ENCODE assay signal across 12 cellular contexts in genomic region chr9:91198405-91198804, GRCh38.
DNase-seq lines count a peak whose midpoint lies in the region; ATAC-seq and TF ChIP-seq lines count a peak whose summit lies in the region.
"Had no signal": no experiment of that assay in that cellular context is flagged by ENCODE, and none has a peak within 500 bp of the region (broad histone marks: within the 10 kb centered on the region; RNA-seq: fewer than 3 reads in every experiment).

No MANE protein-coding gene starts in this region.

- 0 out of 2 replicates have a peak overlapping the region, but pooled peaks have one; percentile 13 for H3K9ac ChIP-seq in IMR-90 (ENCODE audit: low read depth, low read length)
- peak overlapping the region in 1 of 2 donors; percentile 33 for H3K9ac ChIP-seq in liver (ENCODE audit: low read depth in 1 of 2, low read length in 2 of 2)

- peak overlapping the region; percentile 63 for H4K91ac ChIP-seq in IMR-90 (ENCODE audit: insufficient read depth, low read depth, low read length)

- peaks cover 10% of the 10 kb centered on the region for H3K9me3 Mint-ChIP-seq in stimulated activated memory B cell treated with anti-CD40 and anti-IgM and Interleukin-4, amounts not matched to agents 10 μg/mL and 1 μg/mL and 100 μg/mL, for 72 hours

- POLR2A ChIA-PET in IMR-90 (lab: Charles Lee; ENCODE audit: unreplicated experiment): no interaction called here

- peak overlapping the region; percentile 74 for H3K18ac ChIP-seq in IMR-90 (ENCODE audit: low read depth, low read length)

- H3K56ac ChIP-seq in IMR-90 (ENCODE audit: extremely low read depth, insufficient read depth, low read length): no peak overlapping the region; the same call in 1 of the 2 replicates

- H3K79me1 ChIP-seq in IMR-90 (ENCODE audit: low read depth in 1 of 2, low read length in 2 of 2): peaks cover 14 to 38% of the 10 kb centered on the region in 2 experiments; a peak in 3 of 4 replicates

- H3K9me3 ChIP-seq in IMR-90 (ENCODE audit: control insufficient read depth, insufficient read depth, low read length) (peaks cover 5% of the 10 kb centered on the region), liver (ENCODE audit: control insufficient read depth in 4 of 4, low read length in 3 of 4) (no peaks in the 10 kb centered on the region), BE2C (no peaks in the 10 kb centered on the region)

- H3K27ac ChIP-seq in IMR-90 (ENCODE audit: insufficient read depth, low read length): peak overlapping the region; percentile 84
- H3K27ac ChIP-seq in liver (ENCODE audit: low read depth in 1 of 2, low read length in 2 of 2): peak overlapping the region; percentile 83 to 99

- no peak for TF ChIP-seq POLR2A in IMR-90 (IDR thresholded peaks at IDR 0.05; ENCODE audit: low read depth, low read length)

- peak overlapping the region; percentile 87 for H2AK5ac ChIP-seq in IMR-90 (ENCODE audit: low read depth, low read length)

- no peak overlapping the region for H3K4me3 Mint-ChIP-seq in stimulated activated memory B cell treated with anti-CD40 and anti-IgM and Interleukin-4, amounts not matched to agents 10 μg/mL and 1 μg/mL and 100 μg/mL, for 72 hours

- TF ChIP-seq CTCF in IMR-90 (conservative IDR thresholded peaks at IDR 0.05; ENCODE audit: low read depth, low read length) (no peak), liver (IDR thresholded peaks at IDR 0.05; ENCODE audit: low read depth, low read length, missing input control) (no peak), BE2C (IDR thresholded peaks at IDR 0.05; ENCODE audit: low read depth, low read length) (no peak), omental fat pad (IDR thresholded peaks at IDR 0.05) (no peak)

- H4K8ac ChIP-seq in IMR-90 (ENCODE audit: low read depth in 2 of 2, low read length in 2 of 2): peak overlapping the region in 1 of 2 experiments; percentile 72; a peak in 2 of 4 replicates

- no peak for DNase-seq in IMR-90
- peak; percentile 31 for DNase-seq in amniotic epithelial cell (ENCODE audit: low read depth)
- no peak for DNase-seq in NOMO-1 (lab: John Stamatoyannopoulos, UW; ENCODE audit: unreplicated experiment in 2 of 2)
- DNase-seq in BE2C: no peak
- DNase-seq in omental fat pad (ENCODE audit: low spot score): no peak
- DNase-seq: anterior cingulate cortex; dermis blood vessel endothelial cell; NCI-H1092; stimulated activated CD4-positive, alpha-beta T cell treated with anti-CD3 and anti-CD28 coated beads, Interleukin-2, amount 100 ng/mL, for 24 hours had no signal

- peak overlapping the region; percentile 87; the same call in 1 of the 2 replicates for H2BK20ac ChIP-seq in IMR-90 (ENCODE audit: low read depth, low read length)

- H3K4me3 ChIP-seq in IMR-90 (ENCODE audit: insufficient read depth, low read depth, low read length) (no peak overlapping the region), liver (ENCODE audit: low read depth in 1 of 3, low read length in 3 of 3) (no peak overlapping the region), BE2C (ENCODE audit: low read depth, low read length) (no peak overlapping the region)

- H3K4ac ChIP-seq in IMR-90 (ENCODE audit: low read depth, low read length): peak overlapping the region; percentile 67; the same call in 1 of the 2 replicates

- peaks cover 14% of the 10 kb centered on the region for H3K36me3 Mint-ChIP-seq in stimulated activated memory B cell treated with anti-CD40 and anti-IgM and Interleukin-4, amounts not matched to agents 10 μg/mL and 1 μg/mL and 100 μg/mL, for 72 hours

- peaks cover 23% of the 10 kb centered on the region for H3K9me1 ChIP-seq in IMR-90 (ENCODE audit: insufficient read depth, low read length)

- peak overlapping the region; percentile 91 for H2BK15ac ChIP-seq in IMR-90 (ENCODE audit: low read depth, low read length)

- H3K4me1 Mint-ChIP-seq in stimulated activated memory B cell treated with anti-CD40 and anti-IgM and Interleukin-4, amounts not matched to agents 10 μg/mL and 1 μg/mL and 100 μg/mL, for 72 hours: peaks cover 59% of the 10 kb centered on the region

- H4K20me1 ChIP-seq in IMR-90 (ENCODE audit: insufficient read depth, low read length): no peaks in the 10 kb centered on the region

- H2BK5ac ChIP-seq in IMR-90 (ENCODE audit: low read depth, low read length, poor library complexity, severe bottlenecking): peak overlapping the region; percentile 88

- H3K27ac Mint-ChIP-seq in stimulated activated memory B cell treated with anti-CD40 and anti-IgM and Interleukin-4, amounts not matched to agents 10 μg/mL and 1 μg/mL and 100 μg/mL, for 72 hours: peak overlapping the region; percentile 72

- no peak for ATAC-seq in IMR-90 (ENCODE audit: low read depth)
- ATAC-seq in stimulated activated memory B cell treated with anti-CD40 and anti-IgM and Interleukin-4, amounts not matched to agents 10 μg/mL and 1 μg/mL and 100 μg/mL, for 72 hours: no peak
- no peak for ATAC-seq in HG03520 (IDR thresholded peaks at IDR 0.05; ENCODE audit: unreplicated experiment)
- ATAC-seq in omental fat pad (ENCODE audit: low FRiP score): no peak

- H3K4me1 ChIP-seq in IMR-90 (ENCODE audit: control insufficient read depth, insufficient read depth, low read length): peaks cover 30% of the 10 kb centered on the region
- peaks cover 8 to 42% (median 17%) of the 10 kb centered on the region in 4 donors for H3K4me1 ChIP-seq in liver (ENCODE audit: control insufficient read depth in 4 of 4, insufficient read depth in 4 of 4, low read length in 3 of 4)
- H3K4me1 ChIP-seq in BE2C: peaks cover 6% of the 10 kb centered on the region; the same call in 1 of the 2 replicates

- no peak overlapping the region for H2AFZ ChIP-seq in IMR-90 (replicated peaks; ENCODE audit: low read length, poor library complexity)

- peak overlapping the region; percentile 1; the same call in 1 of the 2 replicates for H3K23ac ChIP-seq in IMR-90 (ENCODE audit: low read depth, low read length)

- H4K5ac ChIP-seq in IMR-90 (ENCODE audit: low read depth, low read length): peak overlapping the region; percentile 44

- in situ Hi-C loops in IMR-90 (cut with MboI; ENCODE audit: low sequenced_read_pairs): no loop called here

- H3K27me3 Mint-ChIP-seq in stimulated activated memory B cell treated with anti-CD40 and anti-IgM and Interleukin-4, amounts not matched to agents 10 μg/mL and 1 μg/mL and 100 μg/mL, for 72 hours: no peaks in the 10 kb centered on the region

- BruUV-seq in IMR-90 (replicated peaks; lab: Mats Ljungman, UMichigan): no TSS peak

- H3K14ac ChIP-seq in IMR-90 (replicated peaks; ENCODE audit: low read depth, low read length): peak overlapping the region; percentile 81

- H2AK9ac ChIP-seq in IMR-90 (replicated peaks; ENCODE audit: low read depth, low read length, poor library complexity): peak overlapping the region; percentile 84

- peak overlapping the region; percentile 76 for H2BK120ac ChIP-seq in IMR-90 (ENCODE audit: low read depth, low read length)

- dilution Hi-C loops in IMR-90 (cut with HindIII; ENCODE audit: low sequenced_read_pairs, unreplicated experiment): no loop called here

- peak overlapping the region; percentile 81; the same call in 1 of the 2 replicates for H3K4me2 ChIP-seq in IMR-90 (ENCODE audit: low read depth, low read length)

- CTCF ChIA-PET in IMR-90 (lab: Yijun Ruan, JAX): interaction anchor here (0.6 to 1.5 kb wide), 2 partner anchors 9 to 109 kb away, joined by 3 to 4 read pairs; no protein-coding TSS in a partner anchor

- no peak for TF ChIP-seq RAD21 in IMR-90 (IDR thresholded peaks at IDR 0.05; ENCODE audit: low read length)
- TF ChIP-seq RAD21 in liver (IDR thresholded peaks at IDR 0.05): no peak

- no peaks in the 10 kb centered on the region for H3K36me3 ChIP-seq in IMR-90 (ENCODE audit: control insufficient read depth, insufficient read depth, low read length)
- no peaks in the 10 kb centered on the region for H3K36me3 ChIP-seq in liver (ENCODE audit: control insufficient read depth in 4 of 4, insufficient read depth in 3 of 4, low read depth in 1 of 4, low read length in 3 of 4)
- H3K36me3 ChIP-seq in BE2C: no peaks in the 10 kb centered on the region

- intact Hi-C loops in IMR-90 (cut with micrococcal nuclease): no loop called here

- H3K27me3 ChIP-seq in IMR-90 (ENCODE audit: control insufficient read depth, insufficient read depth, low read length) (no peaks in the 10 kb centered on the region), liver (ENCODE audit: control insufficient read depth in 4 of 4, insufficient read depth in 4 of 4, low read length in 3 of 4) (no peaks in the 10 kb centered on the region), BE2C (no peaks in the 10 kb centered on the region)

TF ChIP-seq in IMR-90, 13 proteins besides CTCF, POLR2A, EP300 and RAD21 (continues in another document):
- TF ChIP-seq ELK1 (IDR thresholded peaks at IDR 0.05; ENCODE audit: borderline replicate concordance, low read depth, low read length) (no peak), CEBPB (IDR thresholded peaks at IDR 0.05; ENCODE audit: low read depth, low read length) (no peak), RCOR1 (IDR thresholded peaks at IDR 0.05; ENCODE audit: insufficient replicate concordance, low read length) (no peak)

TF ChIP-seq in liver, 16 proteins besides CTCF, POLR2A, EP300 and RAD21:
- no peak for TF ChIP-seq MAX (IDR thresholded peaks at IDR 0.05)
